2 cellular contexts compared by ENCODE assay signal in the genomic region with DNA sequence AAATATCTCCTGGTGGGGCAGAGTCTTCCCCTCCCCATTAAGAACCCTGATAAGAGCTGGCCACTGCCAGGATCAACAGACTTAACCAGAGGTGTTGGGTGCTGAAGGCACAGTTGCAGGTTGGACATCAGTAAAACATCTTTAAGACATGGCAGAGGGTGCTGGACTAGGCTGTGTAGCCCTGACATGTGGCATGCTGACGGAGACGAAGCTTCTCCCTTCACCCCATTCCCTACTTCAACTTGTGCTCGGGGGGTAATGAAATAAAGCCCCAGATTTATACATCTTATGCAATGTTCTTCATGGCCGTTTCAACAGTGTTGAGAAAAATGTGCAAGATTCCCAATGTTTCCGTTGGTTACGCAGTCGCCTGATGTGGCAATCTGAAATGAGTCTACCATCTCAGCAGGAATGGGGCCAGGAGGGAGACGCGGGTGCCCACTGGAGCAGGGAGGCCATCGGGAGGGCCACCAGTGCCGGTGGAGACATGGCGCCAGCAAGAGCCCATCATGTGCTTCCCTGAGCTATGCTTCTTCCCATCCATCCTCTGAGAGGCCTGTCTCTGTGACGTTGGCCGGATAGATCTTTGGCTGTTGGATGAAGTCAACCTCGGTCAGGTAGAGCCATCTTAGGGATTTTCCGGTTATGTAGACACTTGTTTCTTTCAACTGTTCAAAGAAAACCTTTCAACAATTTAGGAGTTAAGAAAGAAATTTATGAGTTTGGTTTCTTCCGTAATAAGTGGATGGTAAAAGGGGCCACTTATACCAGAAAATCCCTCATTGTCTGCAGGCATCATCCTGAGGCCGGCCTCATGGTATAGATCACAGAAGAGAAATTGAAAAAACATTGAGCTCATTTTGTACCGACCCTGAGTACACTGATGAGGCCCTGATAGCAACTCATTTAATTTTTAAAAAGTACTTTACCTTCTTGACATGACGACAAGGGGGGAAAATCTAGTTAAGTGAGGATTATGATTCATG.
TF ChIP-seq lines count a peak whose summit lies in the region.

No MANE protein-coding gene starts in this region.

TF ChIP-seq in liver, 16 proteins besides CTCF, POLR2A, EP300 and RAD21:
- TF ChIP-seq HNF4G (IDR thresholded peaks at IDR 0.05): no peak
- no peak for TF ChIP-seq EGR1 (IDR thresholded peaks at IDR 0.05; ENCODE audit: low read depth in 2 of 2)
- TF ChIP-seq HNF4A (conservative IDR thresholded peaks at IDR 0.05): no peak
- no peak for TF ChIP-seq JUND (IDR thresholded peaks at IDR 0.05)
- no peak for TF ChIP-seq SP1 (IDR thresholded peaks at IDR 0.05)
- TF ChIP-seq, protein P1, sequence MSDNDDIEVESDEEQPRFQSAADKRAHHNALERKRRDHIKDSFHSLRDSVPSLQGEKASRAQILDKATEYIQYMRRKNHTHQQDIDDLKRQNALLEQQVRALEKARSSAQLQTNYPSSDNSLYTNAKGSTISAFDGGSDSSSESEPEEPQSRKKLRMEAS (IDR thresholded peaks at IDR 0.05): no peak
- no peak for TF ChIP-seq FOXA1 (IDR thresholded peaks at IDR 0.05)
- no peak for TF ChIP-seq RXRA (IDR thresholded peaks at IDR 0.05)
- TF ChIP-seq GABPA (IDR thresholded peaks at IDR 0.05 in 1 of 2, conservative IDR thresholded peaks at IDR 0.05 in 1 of 2): no peak
- TF ChIP-seq YY1 (IDR thresholded peaks at IDR 0.05): no peak
- TF ChIP-seq TAF1 (conservative IDR thresholded peaks at IDR 0.05): no peak

TF ChIP-seq in HepG2, 621 proteins besides CTCF, POLR2A, EP300 and RAD21:
- no peak for TF ChIP-seq NPAS2 (CRISPR knock-in tag; IDR thresholded peaks at IDR 0.05; ENCODE audit: borderline replicate concordance)
- TF ChIP-seq, protein P2, sequence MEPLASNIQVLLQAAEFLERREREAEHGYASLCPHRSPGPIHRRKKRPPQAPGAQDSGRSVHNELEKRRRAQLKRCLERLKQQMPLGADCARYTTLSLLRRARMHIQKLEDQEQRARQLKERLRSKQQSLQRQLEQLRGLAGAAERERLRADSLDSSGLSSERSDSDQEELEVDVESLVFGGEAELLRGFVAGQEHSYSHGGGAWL (CRISPR knock-in tag; IDR thresholded peaks at IDR 0.05): no peak
- TF ChIP-seq PHF5A (CRISPR knock-in tag; IDR thresholded peaks at IDR 0.05; ENCODE audit: low read depth, unreplicated experiment): no peak
- TF ChIP-seq ZNF556 (CRISPR knock-in tag; IDR thresholded peaks at IDR 0.05; ENCODE audit: borderline replicate concordance): no peak
- no peak for TF ChIP-seq GABPB1 (CRISPR knock-in tag; IDR thresholded peaks at IDR 0.05)
- TF ChIP-seq, protein P3, sequence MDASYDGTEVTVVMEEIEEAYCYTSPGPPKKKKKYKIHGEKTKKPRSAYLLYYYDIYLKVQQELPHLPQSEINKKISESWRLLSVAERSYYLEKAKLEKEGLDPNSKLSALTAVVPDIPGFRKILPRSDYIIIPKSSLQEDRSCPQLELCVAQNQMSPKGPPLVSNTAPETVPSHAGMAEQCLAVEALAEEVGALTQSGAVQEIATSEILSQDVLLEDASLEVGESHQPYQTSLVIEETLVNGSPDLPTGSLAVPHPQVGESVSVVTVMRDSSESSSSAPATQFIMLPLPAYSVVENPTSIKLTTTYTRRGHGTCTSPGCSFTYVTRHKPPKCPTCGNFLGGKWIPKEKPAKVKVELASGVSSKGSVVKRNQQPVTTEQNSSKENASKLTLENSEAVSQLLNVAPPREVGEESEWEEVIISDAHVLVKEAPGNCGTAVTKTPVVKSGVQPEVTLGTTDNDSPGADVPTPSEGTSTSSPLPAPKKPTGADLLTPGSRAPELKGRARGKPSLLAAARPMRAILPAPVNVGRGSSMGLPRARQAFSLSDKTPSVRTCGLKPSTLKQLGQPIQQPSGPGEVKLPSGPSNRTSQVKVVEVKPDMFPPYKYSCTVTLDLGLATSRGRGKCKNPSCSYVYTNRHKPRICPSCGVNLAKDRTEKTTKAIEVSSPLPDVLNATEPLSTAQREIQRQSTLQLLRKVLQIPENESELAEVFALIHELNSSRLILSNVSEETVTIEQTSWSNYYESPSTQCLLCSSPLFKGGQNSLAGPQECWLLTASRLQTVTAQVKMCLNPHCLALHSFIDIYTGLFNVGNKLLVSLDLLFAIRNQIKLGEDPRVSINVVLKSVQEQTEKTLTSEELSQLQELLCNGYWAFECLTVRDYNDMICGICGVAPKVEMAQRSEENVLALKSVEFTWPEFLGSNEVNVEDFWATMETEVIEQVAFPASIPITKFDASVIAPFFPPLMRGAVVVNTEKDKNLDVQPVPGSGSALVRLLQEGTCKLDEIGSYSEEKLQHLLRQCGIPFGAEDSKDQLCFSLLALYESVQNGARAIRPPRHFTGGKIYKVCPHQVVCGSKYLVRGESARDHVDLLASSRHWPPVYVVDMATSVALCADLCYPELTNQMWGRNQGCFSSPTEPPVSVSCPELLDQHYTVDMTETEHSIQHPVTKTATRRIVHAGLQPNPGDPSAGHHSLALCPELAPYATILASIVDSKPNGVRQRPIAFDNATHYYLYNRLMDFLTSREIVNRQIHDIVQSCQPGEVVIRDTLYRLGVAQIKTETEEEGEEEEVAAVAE (CRISPR knock-in tag; IDR thresholded peaks at IDR 0.05; ENCODE audit: borderline replicate concordance): no peak
- TF ChIP-seq TBL1XR1 (IDR thresholded peaks at IDR 0.05; ENCODE audit: borderline replicate concordance, low read length, partially characterized antibody): no peak
- TF ChIP-seq ZNF207 (IDR thresholded peaks at IDR 0.05; ENCODE audit: borderline replicate concordance): no peak
- TF ChIP-seq, protein P4, sequence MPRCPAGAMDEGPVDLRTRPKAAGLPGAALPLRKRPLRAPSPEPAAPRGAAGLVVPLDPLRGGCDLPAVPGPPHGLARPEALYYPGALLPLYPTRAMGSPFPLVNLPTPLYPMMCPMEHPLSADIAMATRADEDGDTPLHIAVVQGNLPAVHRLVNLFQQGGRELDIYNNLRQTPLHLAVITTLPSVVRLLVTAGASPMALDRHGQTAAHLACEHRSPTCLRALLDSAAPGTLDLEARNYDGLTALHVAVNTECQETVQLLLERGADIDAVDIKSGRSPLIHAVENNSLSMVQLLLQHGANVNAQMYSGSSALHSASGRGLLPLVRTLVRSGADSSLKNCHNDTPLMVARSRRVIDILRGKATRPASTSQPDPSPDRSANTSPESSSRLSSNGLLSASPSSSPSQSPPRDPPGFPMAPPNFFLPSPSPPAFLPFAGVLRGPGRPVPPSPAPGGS (CRISPR knock-in tag; IDR thresholded peaks at IDR 0.05): no peak
- TF ChIP-seq NONO (IDR thresholded peaks at IDR 0.05): no peak
- no peak for TF ChIP-seq NONO (CRISPR knock-in tag; conservative IDR thresholded peaks at IDR 0.05)
- TF ChIP-seq SOX5 (CRISPR knock-in tag; IDR thresholded peaks at IDR 0.05; ENCODE audit: borderline replicate concordance): no peak
- TF ChIP-seq THYN1 (CRISPR knock-in tag; IDR thresholded peaks at IDR 0.05; ENCODE audit: borderline replicate concordance, low read depth): no peak
- TF ChIP-seq, protein P5, sequence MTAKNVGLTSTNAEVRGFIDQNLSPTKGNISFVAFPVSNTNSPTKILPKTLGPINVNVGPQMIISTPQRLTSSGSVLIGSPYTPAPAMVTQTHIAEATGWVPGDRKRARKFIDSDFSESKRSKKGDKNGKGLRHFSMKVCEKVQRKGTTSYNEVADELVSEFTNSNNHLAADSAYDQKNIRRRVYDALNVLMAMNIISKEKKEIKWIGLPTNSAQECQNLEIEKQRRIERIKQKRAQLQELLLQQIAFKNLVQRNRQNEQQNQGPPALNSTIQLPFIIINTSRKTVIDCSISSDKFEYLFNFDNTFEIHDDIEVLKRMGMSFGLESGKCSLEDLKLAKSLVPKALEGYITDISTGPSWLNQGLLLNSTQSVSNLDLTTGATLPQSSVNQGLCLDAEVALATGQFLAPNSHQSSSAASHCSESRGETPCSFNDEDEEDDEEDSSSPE (CRISPR knock-in tag; IDR thresholded peaks at IDR 0.05): no peak
- TF ChIP-seq, protein P6, sequence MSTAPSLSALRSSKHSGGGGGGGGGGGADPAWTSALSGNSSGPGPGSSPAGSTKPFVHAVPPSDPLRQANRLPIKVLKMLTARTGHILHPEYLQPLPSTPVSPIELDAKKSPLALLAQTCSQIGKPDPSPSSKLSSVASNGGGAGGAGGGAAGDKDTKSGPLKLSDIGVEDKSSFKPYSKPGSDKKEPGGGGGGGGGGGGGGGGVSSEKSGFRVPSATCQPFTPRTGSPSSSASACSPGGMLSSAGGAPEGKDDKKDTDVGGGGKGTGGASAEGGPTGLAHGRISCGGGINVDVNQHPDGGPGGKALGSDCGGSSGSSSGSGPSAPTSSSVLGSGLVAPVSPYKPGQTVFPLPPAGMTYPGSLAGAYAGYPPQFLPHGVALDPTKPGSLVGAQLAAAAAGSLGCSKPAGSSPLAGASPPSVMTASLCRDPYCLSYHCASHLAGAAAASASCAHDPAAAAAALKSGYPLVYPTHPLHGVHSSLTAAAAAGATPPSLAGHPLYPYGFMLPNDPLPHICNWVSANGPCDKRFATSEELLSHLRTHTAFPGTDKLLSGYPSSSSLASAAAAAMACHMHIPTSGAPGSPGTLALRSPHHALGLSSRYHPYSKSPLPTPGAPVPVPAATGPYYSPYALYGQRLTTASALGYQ (CRISPR knock-in tag; IDR thresholded peaks at IDR 0.05): no peak
- TF ChIP-seq TCF7L2 (IDR thresholded peaks at IDR 0.05; ENCODE audit: low read depth, low read length): no peak
- TF ChIP-seq DPF2 (CRISPR knock-in tag; IDR thresholded peaks at IDR 0.05; ENCODE audit: borderline replicate concordance, low read depth): no peak
